Comparison of ENCODE assay signal across 32 cellular contexts in the genomic region with DNA sequence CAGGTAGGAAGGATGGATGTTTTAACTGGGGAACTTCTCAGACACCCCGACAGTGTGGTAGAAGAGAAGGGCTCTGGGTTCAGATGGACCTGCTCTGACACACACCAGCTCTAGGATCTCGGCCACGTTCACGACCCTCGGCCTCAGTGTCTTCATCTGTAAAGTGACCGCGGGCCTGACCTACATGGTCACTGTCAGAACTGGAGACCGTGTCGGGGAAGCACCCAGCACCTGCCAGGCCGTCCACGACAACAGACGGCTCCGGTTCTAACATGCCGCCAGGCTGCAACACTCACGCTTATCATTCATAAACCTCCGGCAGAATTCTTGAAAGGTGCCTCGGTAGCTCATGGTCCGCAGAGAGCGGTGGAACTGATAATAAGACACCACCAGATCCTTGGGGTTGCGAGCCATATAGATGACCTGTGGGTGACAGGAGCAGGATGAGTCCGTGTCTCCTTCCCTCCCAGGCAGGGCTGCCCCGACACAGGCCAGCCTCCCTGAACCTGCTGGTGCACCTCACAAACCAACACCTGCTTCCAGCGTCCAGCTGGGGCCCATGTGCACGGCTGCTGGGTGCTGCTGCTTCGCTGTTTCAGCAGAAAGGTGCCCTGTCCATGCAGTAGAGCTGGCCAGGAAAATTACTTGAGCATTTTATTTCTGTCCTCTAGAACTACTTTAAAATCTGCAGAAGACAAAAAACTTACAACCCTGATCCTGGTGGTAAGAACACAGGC. TPM values are rescaled to one million over a fixed set of nuclear protein-coding genes. Genes with fewer than 3 reads are reported as not detected.
"Had no signal": no experiment of that assay in that cellular context is flagged by ENCODE, and none has a peak within 500 bp of the region (broad histone marks: within the 10 kb centered on the region; RNA-seq: fewer than 3 reads in every experiment).

No MANE protein-coding gene starts in this region.

- H3K9me3 ChIP-seq: adrenal gland, body of pancreas, colonic mucosa, esophagus squamous epithelium, heart left ventricle had no signal

- DNase-seq: activated CD4-positive, alpha-beta memory T cell treated with anti-CD3 and anti-CD28 coated beads, Interleukin-2, amount 10 ng/mL, durations not matched to agents 7 days and 5 days; activated CD4-positive, alpha-beta T cell treated with anti-CD3 and anti-CD28 coated beads for 1 hour; activated CD4-positive, alpha-beta T cell treated with anti-CD3 and anti-CD28 coated beads for 4 hours; activated CD4-positive, alpha-beta T cell treated with anti-CD3 and anti-CD28 coated beads, Interleukin-2, amount 10 ng/mL, durations not matched to agents 7 days and 5 days; activated CD4-positive, alpha-beta T cell treated with anti-CD3 and anti-CD28 coated beads, Interleukin-2, amount 50 U/mL, for 4 hours; activated CD8-positive, alpha-beta memory T cell treated with anti-CD3 and anti-CD28 coated beads, Interleukin-2, amount 50 U/mL, for 48 hours; activated gamma-delta T cell; activated naive CD4-positive, alpha-beta T cell; activated naive CD4-positive, alpha-beta T cell treated with anti-CD3 and anti-CD28 coated beads, Interleukin-2, amount 10 ng/mL, durations not matched to agents 7 days and 5 days; activated T-cell treated with anti-CD3 and anti-CD28 coated beads for 4 hours; activated T-cell treated with anti-CD3 and anti-CD28 coated beads, Interleukin-2, amount 50 U/mL, for 24 hours; activated T-cell treated with anti-CD3 and anti-CD28 coated beads, Interleukin-2, amount 50 U/mL, for 72 hours; adrenal gland; amygdala; aorta; body of pancreas; central memory CD4-positive, alpha-beta T cell; cerebellar nuclear complex; colonic mucosa; effector CD8-positive, alpha-beta T cell; esophagus squamous epithelium; heart left ventricle; T-helper 2 cell had no signal

- H3K36me3 ChIP-seq: adrenal gland, cardiac muscle cell, colonic mucosa, esophagus squamous epithelium, heart left ventricle had no signal

- H3K4me3 Mint-ChIP-seq: activated CD4-positive, alpha-beta memory T cell treated with anti-CD3 and anti-CD28 coated beads, Interleukin-2, amount 10 ng/mL, durations not matched to agents 7 days and 5 days; activated CD4-positive, alpha-beta T cell treated with anti-CD3 and anti-CD28 coated beads, Interleukin-2, amount 10 ng/mL, durations not matched to agents 7 days and 5 days; activated naive CD4-positive, alpha-beta T cell treated with anti-CD3 and anti-CD28 coated beads, Interleukin-2, amount 10 ng/mL, durations not matched to agents 7 days and 5 days; activated naive CD8-positive, alpha-beta T cell; activated T-cell treated with anti-CD3 and anti-CD28 coated beads, Interleukin-2, amount 50 U/mL, for 24 hours; activated T-cell treated with anti-CD3 and anti-CD28 coated beads, Interleukin-2, amount 50 U/mL, for 72 hours had no signal

- H3K27me3 ChIP-seq: adrenal gland, body of pancreas, cardiac muscle cell, colonic mucosa, heart left ventricle had no signal

- H3K27ac Mint-ChIP-seq: activated CD4-positive, alpha-beta memory T cell treated with anti-CD3 and anti-CD28 coated beads, Interleukin-2, amount 10 ng/mL, durations not matched to agents 7 days and 5 days; activated CD4-positive, alpha-beta T cell treated with anti-CD3 and anti-CD28 coated beads, Interleukin-2, amount 10 ng/mL, durations not matched to agents 7 days and 5 days; activated naive CD4-positive, alpha-beta T cell treated with anti-CD3 and anti-CD28 coated beads, Interleukin-2, amount 10 ng/mL, durations not matched to agents 7 days and 5 days; activated naive CD8-positive, alpha-beta T cell; activated T-cell treated with anti-CD3 and anti-CD28 coated beads, Interleukin-2, amount 50 U/mL, for 24 hours; activated T-cell treated with anti-CD3 and anti-CD28 coated beads, Interleukin-2, amount 50 U/mL, for 72 hours had no signal

- H3K4me1 ChIP-seq: adrenal gland, body of pancreas, colonic mucosa, esophagus squamous epithelium had no signal

- H3K9me3 Mint-ChIP-seq: activated CD4-positive, alpha-beta memory T cell treated with anti-CD3 and anti-CD28 coated beads, Interleukin-2, amount 10 ng/mL, durations not matched to agents 7 days and 5 days; activated CD4-positive, alpha-beta T cell treated with anti-CD3 and anti-CD28 coated beads, Interleukin-2, amount 10 ng/mL, durations not matched to agents 7 days and 5 days; activated naive CD4-positive, alpha-beta T cell treated with anti-CD3 and anti-CD28 coated beads, Interleukin-2, amount 10 ng/mL, durations not matched to agents 7 days and 5 days; activated T-cell treated with anti-CD3 and anti-CD28 coated beads, Interleukin-2, amount 50 U/mL, for 24 hours; activated T-cell treated with anti-CD3 and anti-CD28 coated beads, Interleukin-2, amount 50 U/mL, for 72 hours had no signal

- ATAC-seq: activated T-cell treated with anti-CD3 and anti-CD28 coated beads, Interleukin-2, amount 50 U/mL, for 72 hours; body of pancreas; heart left ventricle had no signal

- H3K27ac ChIP-seq: adrenal gland, body of pancreas, cardiac muscle cell, colonic mucosa, epithelial cell of prostate, esophagus squamous epithelium, heart left ventricle had no signal

- H3K4me1 Mint-ChIP-seq: activated CD4-positive, alpha-beta memory T cell treated with anti-CD3 and anti-CD28 coated beads, Interleukin-2, amount 10 ng/mL, durations not matched to agents 7 days and 5 days; activated CD4-positive, alpha-beta T cell treated with anti-CD3 and anti-CD28 coated beads, Interleukin-2, amount 10 ng/mL, durations not matched to agents 7 days and 5 days; activated naive CD4-positive, alpha-beta T cell treated with anti-CD3 and anti-CD28 coated beads, Interleukin-2, amount 10 ng/mL, durations not matched to agents 7 days and 5 days had no signal

- H3K4me3 ChIP-seq: adrenal gland, body of pancreas, cardiac muscle cell, colonic mucosa, esophagus squamous epithelium, heart left ventricle had no signal

- H3K27me3 Mint-ChIP-seq: activated naive CD8-positive, alpha-beta T cell had no signal

- H3K36me3 Mint-ChIP-seq: activated naive CD4-positive, alpha-beta T cell treated with anti-CD3 and anti-CD28 coated beads, Interleukin-2, amount 10 ng/mL, durations not matched to agents 7 days and 5 days; activated naive CD8-positive, alpha-beta T cell had no signal

RNA-seq across cellular contexts. Expression of a gene that starts 23.6 kb away (rescaled TPM):
- total RNA-seq: activated CD4-positive, alpha-beta memory T cell treated with anti-CD3 and anti-CD28 coated beads, Interleukin-2, amount 10 ng/mL, durations not matched to agents 7 days and 5 days; activated CD4-positive, alpha-beta T cell treated with anti-CD3 and anti-CD28 coated beads, Interleukin-2, amount 10 ng/mL, durations not matched to agents 7 days and 5 days; activated T-cell treated with anti-CD3 and anti-CD28 coated beads, Interleukin-2, amount 50 U/mL, for 72 hours; aorta; dermis microvascular lymphatic vessel endothelial cell; endothelial cell of umbilical vein; esophagus squamous epithelium; fibroblast of villous mesenchyme; T-helper 1 cell treated with Interleukin-12 subunit alpha and Interleukin-12 subunit beta and Interleukin-4 antibody, amounts not matched to agents 30 ng/mL and 1 ng/mL, for 36 hours had no signal

RNA-seq across cellular contexts. Expression of a gene that starts 26.6 kb away (rescaled TPM):
- total RNA-seq: T-helper 1 cell treated with Interleukin-12 subunit alpha and Interleukin-12 subunit beta and Interleukin-4 antibody, amounts not matched to agents 30 ng/mL and 1 ng/mL, for 36 hours had no signal

RNA-seq across cellular contexts. Expression of a gene that starts 53.1 kb away (rescaled TPM):
- total RNA-seq: activated CD4-positive, alpha-beta memory T cell treated with anti-CD3 and anti-CD28 coated beads, Interleukin-2, amount 10 ng/mL, durations not matched to agents 7 days and 5 days; activated CD4-positive, alpha-beta T cell treated with anti-CD3 and anti-CD28 coated beads, Interleukin-2, amount 10 ng/mL, durations not matched to agents 7 days and 5 days; activated T-cell treated with anti-CD3 and anti-CD28 coated beads, Interleukin-2, amount 50 U/mL, for 72 hours; adrenal gland; aorta; body of pancreas; cardiac muscle cell; colonic mucosa; dermis microvascular lymphatic vessel endothelial cell; endothelial cell of umbilical vein; esophagus squamous epithelium; fibroblast of villous mesenchyme; heart left ventricle; T-helper 1 cell treated with Interleukin-12 subunit alpha and Interleukin-12 subunit beta and Interleukin-4 antibody, amounts not matched to agents 30 ng/mL and 1 ng/mL, for 36 hours had no signal
- polyA plus RNA-seq: adrenal gland, cardiac muscle cell, endothelial cell of umbilical vein, esophagus, fibroblast of lung, heart left ventricle had no signal
